Comparison of ENCODE assay signal across 13 cellular contexts in the genomic region with DNA sequence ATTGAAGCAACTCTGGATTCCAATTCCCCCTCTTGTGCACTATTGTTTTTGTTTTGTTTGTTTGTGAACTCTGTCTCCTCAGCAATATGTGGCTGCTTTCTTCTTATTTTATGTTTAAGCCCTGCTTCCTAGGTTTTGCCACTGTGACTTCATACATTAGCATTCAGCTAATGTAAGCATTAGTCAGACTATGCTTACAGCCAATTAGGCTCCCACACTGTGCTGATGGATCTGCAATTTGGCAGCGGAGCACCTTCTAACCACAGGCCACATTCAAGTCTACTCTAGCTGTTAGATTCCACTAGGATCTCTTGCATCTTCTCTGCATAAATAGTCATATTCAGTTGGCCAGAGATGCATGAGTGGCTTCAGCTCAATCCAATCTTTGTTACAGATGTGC. TPM values are rescaled to one million over a fixed set of nuclear protein-coding genes. Genes with fewer than 3 reads are reported as not detected.
DNase-seq lines count a peak whose midpoint lies in the region; ATAC-seq and TF ChIP-seq lines count a peak whose summit lies in the region.
"Had no signal": no experiment of that assay in that cellular context is flagged by ENCODE, and none has a peak within 500 bp of the region (broad histone marks: within the 10 kb centered on the region; RNA-seq: fewer than 3 reads in every experiment).

No MANE protein-coding gene starts in this region.

- H3K23ac ChIP-seq in mesendoderm (ENCODE audit: low read length), result no peak overlapping the region

- no peaks in the 10 kb centered on the region for H3K79me1 ChIP-seq in mesendoderm (ENCODE audit: low read length)

- CTCF ChIA-PET in BJ (lab: Yijun Ruan, JAX), result interaction anchor here (1.0 to 1.3 kb wide), 4 partner anchors 9 to 105 kb away, joined by 3 to 7 read pairs (median 4); no protein-coding TSS in a partner anchor

- H3K9ac ChIP-seq in mesendoderm (ENCODE audit: low read length), result no peak overlapping the region

- no CpG with 5 or more reads among the region's 1 CpG for WGBS in mesendoderm (ENCODE audit: extremely low coverage, insufficient coverage, low lambda C conversion rate)

- DNase-seq in BJ (ENCODE audit: low read depth) (peak; percentile 51), LHCN-M2 (ENCODE audit: low read depth) (peak; percentile 68), cardiac fibroblast (ENCODE audit: low read depth in 2 of 2) (peak; percentile 75 to 85), mesendoderm (peak; percentile 35), left colon (no peak)
- no peak for DNase-seq in stimulated activated CD4-positive, alpha-beta T cell treated with anti-CD3 and anti-CD28 coated beads, Interleukin-2, amount 100 ng/mL, for 24 hours
- DNase-seq: activated CD4-positive, alpha-beta T cell treated with anti-CD3 and anti-CD28 coated beads for 1 hour; activated T-cell treated with anti-CD3 and anti-CD28 coated beads, Interleukin-2, amount 50 U/mL, for 72 hours; Karpas-422; NCI-H2227 treated with DMSO at 0.1 percent for 48 hours had no signal

- no peak overlapping the region for H4K5ac ChIP-seq in mesendoderm (ENCODE audit: low read length)

- H3K27me3 ChIP-seq in BJ (ENCODE audit: control insufficient read depth, insufficient read depth, low read length) (peaks cover 1% of the 10 kb centered on the region; the same call in 1 of the 2 replicates), mesendoderm (ENCODE audit: insufficient read depth, low read length, poor library complexity) (no peaks in the 10 kb centered on the region)

- H3K4me1 ChIP-seq in mesendoderm (ENCODE audit: control insufficient read depth, low read depth, low read length), result no peaks in the 10 kb centered on the region

- H2BK15ac ChIP-seq in mesendoderm (replicated peaks; ENCODE audit: low read depth), result no peak overlapping the region

- no peaks in the 10 kb centered on the region for H3K36me3 ChIP-seq in BJ (ENCODE audit: control insufficient read depth, insufficient read depth, low read length)
- H3K36me3 ChIP-seq in mesendoderm (ENCODE audit: control insufficient read depth, insufficient read depth, low read length), result no peaks in the 10 kb centered on the region

- no peak overlapping the region for H2BK5ac ChIP-seq in mesendoderm (ENCODE audit: low read length)

- H3K56ac ChIP-seq in mesendoderm (ENCODE audit: low read length), result no peak overlapping the region

- H2AK5ac ChIP-seq in mesendoderm (ENCODE audit: low read length), result no peak overlapping the region

- intact Hi-C loops in left colon (cut with DNase I, micrococcal nuclease), result no loop called here

- H4K8ac ChIP-seq in mesendoderm (ENCODE audit: low read depth, low read length), result no peak overlapping the region

- no peak overlapping the region for H3K27ac ChIP-seq in mesendoderm (ENCODE audit: low read depth, low read length)

- H3K4ac ChIP-seq in mesendoderm (ENCODE audit: low read depth, low read length), result no peak overlapping the region

- H3K18ac ChIP-seq in mesendoderm (ENCODE audit: low read length), result no peak overlapping the region

- H3K79me2 ChIP-seq in mesendoderm (ENCODE audit: control insufficient read depth, insufficient read depth, low read length), result no peaks in the 10 kb centered on the region

- ATAC-seq in GM18498 (IDR thresholded peaks at IDR 0.05; ENCODE audit: unreplicated experiment) (no peak), left colon (no peak), GM21528 (IDR thresholded peaks at IDR 0.05; ENCODE audit: low FRiP score, unreplicated experiment) (no peak)
- ATAC-seq: activated T-cell treated with anti-CD3 and anti-CD28 coated beads, Interleukin-2, amount 50 U/mL, for 72 hours; stimulated activated memory B cell treated with anti-CD40 and anti-IgM and Interleukin-4, amounts not matched to agents 10 μg/mL and 1 μg/mL and 100 μg/mL, for 72 hours had no signal

- POLR2A ChIA-PET in BJ (lab: Charles Lee), result no interaction called here

- no peak overlapping the region for H2BK120ac ChIP-seq in mesendoderm (ENCODE audit: low read depth, low read length)

- H3K4me3 ChIP-seq in BJ (ENCODE audit: low read depth, low read length) (no peak overlapping the region), cardiac fibroblast (replicated peaks in 1 of 2; ENCODE audit: low read depth in 2 of 2, low read length in 2 of 2) (no peak overlapping the region), mesendoderm (ENCODE audit: low read length) (no peak overlapping the region)

- TF ChIP-seq CTCF in BJ (IDR thresholded peaks at IDR 0.05; ENCODE audit: insufficient read depth, low read depth, low read length), result no peak
- TF ChIP-seq CTCF in cardiac fibroblast (IDR thresholded peaks at IDR 0.05; ENCODE audit: low read depth, low read length), result no peak

- H3K4me2 ChIP-seq in mesendoderm (ENCODE audit: low read length), result no peak overlapping the region

RNA-seq across cellular contexts. Expression of gene BICD2, which starts 9.6 kb away (rescaled TPM):
- 9.5 and 11.6 TPM in 2 replicates for polyA plus RNA-seq in BJ (2011; rRNA removed)
- polyA minus RNA-seq in BJ (2011; rRNA and poly(A)+ RNA removed), result 7.0 and 8.1 TPM in 2 replicates
- total RNA-seq in LHCN-M2 (2014; rRNA removed) (58.4 and 59.2 TPM in 2 replicates), left colon (10 to 100 TPM in 1 of 2 donors, 1 to 10 TPM in 1; 6.2 to 12.9 TPM)
- polyA plus RNA-seq in LHCN-M2 (2012), result 22.0 TPM
- polyA plus RNA-seq in mesendoderm (2013, experiment 1 of 2), result 10.9 TPM
- 11.3 TPM for polyA plus RNA-seq in mesendoderm (2013, experiment 2 of 2)

Comparison
In these comparisons a context has a peak if more than half of its experiments do, and no peak if none do; other contexts are left out.
1. DNase-seq: peak in BJ (single experiment), LHCN-M2 (single experiment), cardiac fibroblast (2 of 2) and mesendoderm (single experiment); none in stimulated activated CD4-positive, alpha-beta T cell treated with anti-CD3 and anti-CD28 coated beads, Interleukin-2, amount 100 ng/mL, for 24 hours (0 of 2) and left colon (0 of 2).